ENCODE assay signal across 1 cellular context in genomic region chr7:122166708-122167107, GRCh38.
TF ChIP-seq lines count a peak whose summit lies in the region.

No MANE protein-coding gene starts in this region.

TF ChIP-seq in HepG2, 621 proteins besides CTCF, POLR2A, EP300 and RAD21 (continued from another document):
- TF ChIP-seq BCL3 (CRISPR knock-in tag; IDR thresholded peaks at IDR 0.05) (no peak), MAFK (conservative IDR thresholded peaks at IDR 0.05 in 1 of 2, IDR thresholded peaks at IDR 0.05 in 1 of 2; ENCODE audit: low read length in 2 of 2) (no peak), TFDP1 (CRISPR knock-in tag; IDR thresholded peaks at IDR 0.05; ENCODE audit: borderline replicate concordance) (no peak), ZNF660 (CRISPR knock-in tag; IDR thresholded peaks at IDR 0.05; ENCODE audit: borderline replicate concordance, low read depth) (no peak), ISX (CRISPR knock-in tag; conservative IDR thresholded peaks at IDR 0.05) (no peak), GATAD1 (CRISPR knock-in tag; IDR thresholded peaks at IDR 0.05) (no peak), U2AF1 (optimal IDR thresholded peaks at IDR 0.05; ENCODE audit: low read depth, low read length) (no peak), CREM (IDR thresholded peaks at IDR 0.05) (no peak), CREM (CRISPR knock-in tag; IDR thresholded peaks at IDR 0.05) (no peak)
- TF ChIP-seq, protein P1, sequence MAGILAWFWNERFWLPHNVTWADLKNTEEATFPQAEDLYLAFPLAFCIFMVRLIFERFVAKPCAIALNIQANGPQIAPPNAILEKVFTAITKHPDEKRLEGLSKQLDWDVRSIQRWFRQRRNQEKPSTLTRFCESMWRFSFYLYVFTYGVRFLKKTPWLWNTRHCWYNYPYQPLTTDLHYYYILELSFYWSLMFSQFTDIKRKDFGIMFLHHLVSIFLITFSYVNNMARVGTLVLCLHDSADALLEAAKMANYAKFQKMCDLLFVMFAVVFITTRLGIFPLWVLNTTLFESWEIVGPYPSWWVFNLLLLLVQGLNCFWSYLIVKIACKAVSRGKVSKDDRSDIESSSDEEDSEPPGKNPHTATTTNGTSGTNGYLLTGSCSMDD (CRISPR knock-in tag; IDR thresholded peaks at IDR 0.05), result no peak
